ENCODE assay signal across 1 cellular context in the genomic region with DNA sequence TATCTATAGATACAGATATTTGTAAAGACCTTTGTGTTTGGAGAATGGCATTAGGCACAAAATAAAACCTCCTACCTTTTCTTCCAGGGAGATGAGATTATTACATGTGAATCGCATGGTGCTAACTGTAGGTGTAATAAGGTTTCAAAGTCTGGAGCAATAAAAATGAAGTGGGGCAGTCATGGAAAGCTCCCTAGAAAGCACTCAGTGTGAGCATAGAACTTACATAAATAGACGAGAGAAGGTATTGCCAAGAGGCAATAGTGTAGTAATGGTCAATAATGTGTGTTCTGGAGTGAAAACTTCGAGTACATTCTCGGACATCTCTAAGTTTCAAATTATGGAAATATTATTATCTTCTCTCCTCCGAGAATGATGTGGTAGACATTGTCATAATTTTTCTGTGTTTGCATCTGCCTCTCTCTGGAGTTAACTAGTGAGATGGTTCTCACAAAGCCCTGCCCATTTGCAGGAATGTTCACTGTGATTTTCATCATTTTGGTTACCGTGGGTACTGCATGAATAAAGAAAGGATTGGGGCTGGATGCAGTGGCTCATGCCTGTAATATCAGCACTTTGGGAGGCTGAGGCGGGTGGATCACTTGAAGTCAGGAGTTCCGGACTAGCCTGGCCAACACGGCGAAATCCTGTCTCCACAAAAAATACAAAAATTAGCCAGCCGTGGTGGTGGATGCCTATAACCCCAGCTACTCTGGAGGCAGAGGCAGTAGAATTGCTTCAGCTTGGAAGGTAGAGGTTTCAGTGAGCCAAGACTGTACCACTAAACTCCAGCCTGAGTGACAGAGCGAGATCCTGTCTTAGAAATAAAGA.
A peak's percentile ranks its signal among the peaks of the same experiment; 100 is the strongest.
TF ChIP-seq lines count a peak whose summit lies in the region.

No MANE protein-coding gene starts in this region.

TF ChIP-seq in K562, 482 proteins besides CTCF, POLR2A, EP300 and RAD21 (continues in another document):
- TF ChIP-seq TFE3 (CRISPR knock-in tag; IDR thresholded peaks at IDR 0.05): no peak; the same call in 1 of the 2 replicates
- TF ChIP-seq POLR2B (IDR thresholded peaks at IDR 0.05; ENCODE audit: low read depth, partially characterized antibody): peak; percentile 44
- TF ChIP-seq, protein P1, sequence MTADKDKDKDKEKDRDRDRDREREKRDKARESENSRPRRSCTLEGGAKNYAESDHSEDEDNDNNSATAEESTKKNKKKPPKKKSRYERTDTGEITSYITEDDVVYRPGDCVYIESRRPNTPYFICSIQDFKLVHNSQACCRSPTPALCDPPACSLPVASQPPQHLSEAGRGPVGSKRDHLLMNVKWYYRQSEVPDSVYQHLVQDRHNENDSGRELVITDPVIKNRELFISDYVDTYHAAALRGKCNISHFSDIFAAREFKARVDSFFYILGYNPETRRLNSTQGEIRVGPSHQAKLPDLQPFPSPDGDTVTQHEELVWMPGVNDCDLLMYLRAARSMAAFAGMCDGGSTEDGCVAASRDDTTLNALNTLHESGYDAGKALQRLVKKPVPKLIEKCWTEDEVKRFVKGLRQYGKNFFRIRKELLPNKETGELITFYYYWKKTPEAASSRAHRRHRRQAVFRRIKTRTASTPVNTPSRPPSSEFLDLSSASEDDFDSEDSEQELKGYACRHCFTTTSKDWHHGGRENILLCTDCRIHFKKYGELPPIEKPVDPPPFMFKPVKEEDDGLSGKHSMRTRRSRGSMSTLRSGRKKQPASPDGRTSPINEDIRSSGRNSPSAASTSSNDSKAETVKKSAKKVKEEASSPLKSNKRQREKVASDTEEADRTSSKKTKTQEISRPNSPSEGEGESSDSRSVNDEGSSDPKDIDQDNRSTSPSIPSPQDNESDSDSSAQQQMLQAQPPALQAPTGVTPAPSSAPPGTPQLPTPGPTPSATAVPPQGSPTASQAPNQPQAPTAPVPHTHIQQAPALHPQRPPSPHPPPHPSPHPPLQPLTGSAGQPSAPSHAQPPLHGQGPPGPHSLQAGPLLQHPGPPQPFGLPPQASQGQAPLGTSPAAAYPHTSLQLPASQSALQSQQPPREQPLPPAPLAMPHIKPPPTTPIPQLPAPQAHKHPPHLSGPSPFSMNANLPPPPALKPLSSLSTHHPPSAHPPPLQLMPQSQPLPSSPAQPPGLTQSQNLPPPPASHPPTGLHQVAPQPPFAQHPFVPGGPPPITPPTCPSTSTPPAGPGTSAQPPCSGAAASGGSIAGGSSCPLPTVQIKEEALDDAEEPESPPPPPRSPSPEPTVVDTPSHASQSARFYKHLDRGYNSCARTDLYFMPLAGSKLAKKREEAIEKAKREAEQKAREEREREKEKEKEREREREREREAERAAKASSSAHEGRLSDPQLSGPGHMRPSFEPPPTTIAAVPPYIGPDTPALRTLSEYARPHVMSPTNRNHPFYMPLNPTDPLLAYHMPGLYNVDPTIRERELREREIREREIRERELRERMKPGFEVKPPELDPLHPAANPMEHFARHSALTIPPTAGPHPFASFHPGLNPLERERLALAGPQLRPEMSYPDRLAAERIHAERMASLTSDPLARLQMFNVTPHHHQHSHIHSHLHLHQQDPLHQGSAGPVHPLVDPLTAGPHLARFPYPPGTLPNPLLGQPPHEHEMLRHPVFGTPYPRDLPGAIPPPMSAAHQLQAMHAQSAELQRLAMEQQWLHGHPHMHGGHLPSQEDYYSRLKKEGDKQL (CRISPR knock-in tag; IDR thresholded peaks at IDR 0.05; ENCODE audit: borderline replicate concordance): no peak
- no peak for TF ChIP-seq IFI16 (CRISPR knock-in tag; IDR thresholded peaks at IDR 0.05)
- TF ChIP-seq, protein P2, sequence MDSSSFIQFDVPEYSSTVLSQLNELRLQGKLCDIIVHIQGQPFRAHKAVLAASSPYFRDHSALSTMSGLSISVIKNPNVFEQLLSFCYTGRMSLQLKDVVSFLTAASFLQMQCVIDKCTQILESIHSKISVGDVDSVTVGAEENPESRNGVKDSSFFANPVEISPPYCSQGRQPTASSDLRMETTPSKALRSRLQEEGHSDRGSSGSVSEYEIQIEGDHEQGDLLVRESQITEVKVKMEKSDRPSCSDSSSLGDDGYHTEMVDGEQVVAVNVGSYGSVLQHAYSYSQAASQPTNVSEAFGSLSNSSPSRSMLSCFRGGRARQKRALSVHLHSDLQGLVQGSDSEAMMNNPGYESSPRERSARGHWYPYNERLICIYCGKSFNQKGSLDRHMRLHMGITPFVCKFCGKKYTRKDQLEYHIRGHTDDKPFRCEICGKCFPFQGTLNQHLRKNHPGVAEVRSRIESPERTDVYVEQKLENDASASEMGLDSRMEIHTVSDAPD (CRISPR knock-in tag; IDR thresholded peaks at IDR 0.05): no peak
- TF ChIP-seq MTA2 (IDR thresholded peaks at IDR 0.05; ENCODE audit: low read depth): no peak
- TF ChIP-seq HLTF (IDR thresholded peaks at IDR 0.05): no peak
- no peak for TF ChIP-seq TGIF2 (CRISPR knock-in tag; IDR thresholded peaks at IDR 0.05)
- no peak for TF ChIP-seq ZBTB9 (CRISPR knock-in tag; IDR thresholded peaks at IDR 0.05)
- TF ChIP-seq CC2D1A (IDR thresholded peaks at IDR 0.05): no peak
- TF ChIP-seq, protein P3, sequence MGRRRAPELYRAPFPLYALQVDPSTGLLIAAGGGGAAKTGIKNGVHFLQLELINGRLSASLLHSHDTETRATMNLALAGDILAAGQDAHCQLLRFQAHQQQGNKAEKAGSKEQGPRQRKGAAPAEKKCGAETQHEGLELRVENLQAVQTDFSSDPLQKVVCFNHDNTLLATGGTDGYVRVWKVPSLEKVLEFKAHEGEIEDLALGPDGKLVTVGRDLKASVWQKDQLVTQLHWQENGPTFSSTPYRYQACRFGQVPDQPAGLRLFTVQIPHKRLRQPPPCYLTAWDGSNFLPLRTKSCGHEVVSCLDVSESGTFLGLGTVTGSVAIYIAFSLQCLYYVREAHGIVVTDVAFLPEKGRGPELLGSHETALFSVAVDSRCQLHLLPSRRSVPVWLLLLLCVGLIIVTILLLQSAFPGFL (CRISPR knock-in tag; IDR thresholded peaks at IDR 0.05): no peak
- TF ChIP-seq PCBP1 (IDR thresholded peaks at IDR 0.05; ENCODE audit: low read depth, low read length, poor library complexity, severe bottlenecking): no peak
- TF ChIP-seq, protein P4, sequence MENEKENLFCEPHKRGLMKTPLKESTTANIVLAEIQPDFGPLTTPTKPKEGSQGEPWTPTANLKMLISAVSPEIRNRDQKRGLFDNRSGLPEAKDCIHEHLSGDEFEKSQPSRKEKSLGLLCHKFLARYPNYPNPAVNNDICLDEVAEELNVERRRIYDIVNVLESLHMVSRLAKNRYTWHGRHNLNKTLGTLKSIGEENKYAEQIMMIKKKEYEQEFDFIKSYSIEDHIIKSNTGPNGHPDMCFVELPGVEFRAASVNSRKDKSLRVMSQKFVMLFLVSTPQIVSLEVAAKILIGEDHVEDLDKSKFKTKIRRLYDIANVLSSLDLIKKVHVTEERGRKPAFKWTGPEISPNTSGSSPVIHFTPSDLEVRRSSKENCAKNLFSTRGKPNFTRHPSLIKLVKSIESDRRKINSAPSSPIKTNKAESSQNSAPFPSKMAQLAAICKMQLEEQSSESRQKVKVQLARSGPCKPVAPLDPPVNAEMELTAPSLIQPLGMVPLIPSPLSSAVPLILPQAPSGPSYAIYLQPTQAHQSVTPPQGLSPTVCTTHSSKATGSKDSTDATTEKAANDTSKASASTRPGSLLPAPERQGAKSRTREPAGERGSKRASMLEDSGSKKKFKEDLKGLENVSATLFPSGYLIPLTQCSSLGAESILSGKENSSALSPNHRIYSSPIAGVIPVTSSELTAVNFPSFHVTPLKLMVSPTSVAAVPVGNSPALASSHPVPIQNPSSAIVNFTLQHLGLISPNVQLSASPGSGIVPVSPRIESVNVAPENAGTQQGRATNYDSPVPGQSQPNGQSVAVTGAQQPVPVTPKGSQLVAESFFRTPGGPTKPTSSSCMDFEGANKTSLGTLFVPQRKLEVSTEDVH (IDR thresholded peaks at IDR 0.05; ENCODE audit: low read depth, partially characterized antibody): peak; percentile 17
- no peak for TF ChIP-seq HDGF (IDR thresholded peaks at IDR 0.05)
- peak; percentile 78; the same call in 1 of the 2 replicates for TF ChIP-seq POLR2AphosphoS2 (IDR thresholded peaks at IDR 0.05; ENCODE audit: low read length)
- TF ChIP-seq ZFP91 (CRISPR knock-in tag; IDR thresholded peaks at IDR 0.05): no peak
- no peak for TF ChIP-seq ZNF23 (CRISPR knock-in tag; IDR thresholded peaks at IDR 0.05)
- TF ChIP-seq, protein P5, sequence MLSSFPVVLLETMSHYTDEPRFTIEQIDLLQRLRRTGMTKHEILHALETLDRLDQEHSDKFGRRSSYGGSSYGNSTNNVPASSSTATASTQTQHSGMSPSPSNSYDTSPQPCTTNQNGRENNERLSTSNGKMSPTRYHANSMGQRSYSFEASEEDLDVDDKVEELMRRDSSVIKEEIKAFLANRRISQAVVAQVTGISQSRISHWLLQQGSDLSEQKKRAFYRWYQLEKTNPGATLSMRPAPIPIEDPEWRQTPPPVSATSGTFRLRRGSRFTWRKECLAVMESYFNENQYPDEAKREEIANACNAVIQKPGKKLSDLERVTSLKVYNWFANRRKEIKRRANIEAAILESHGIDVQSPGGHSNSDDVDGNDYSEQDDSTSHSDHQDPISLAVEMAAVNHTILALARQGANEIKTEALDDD (IDR thresholded peaks at IDR 0.05): 0 out of 2 replicates have a peak, but pooled peaks have one; percentile 17
